In the genomic region with DNA sequence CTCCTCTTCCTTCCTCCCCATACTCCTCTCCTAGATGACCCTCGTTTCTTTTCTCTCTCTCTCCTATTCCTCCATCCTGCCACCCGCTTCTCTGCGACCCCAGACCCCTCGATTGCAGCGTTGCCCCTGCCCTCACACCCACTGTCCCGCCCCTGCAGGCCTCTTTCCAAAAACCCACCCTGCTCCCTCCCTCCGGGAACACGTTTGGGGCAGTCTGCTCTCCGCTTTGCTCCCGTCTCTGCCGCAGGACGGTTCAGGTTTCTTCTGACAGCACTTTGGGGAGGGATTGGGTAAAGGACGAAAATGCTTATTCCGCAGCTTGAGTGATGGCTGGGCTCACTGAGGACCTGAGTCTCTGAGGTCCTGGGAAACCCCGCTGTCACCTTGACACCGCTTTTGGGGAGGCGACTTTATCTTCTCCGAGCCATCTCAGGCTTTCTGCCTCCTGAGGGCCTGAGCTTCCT, we compare ENCODE assay signal across 1 cellular context.
A peak's percentile ranks its signal among the peaks of the same experiment; 100 is the strongest.
TF ChIP-seq lines count a peak whose summit lies in the region.

No MANE protein-coding gene starts in this region.

TF ChIP-seq in K562, 482 proteins besides CTCF, POLR2A, EP300 and RAD21 (continued from another document):
- TF ChIP-seq DPF2 (IDR thresholded peaks at IDR 0.05) = 0 out of 2 replicates have a peak, but pooled peaks have one; percentile 23
- peak; percentile 24; the same call in 1 of the 2 replicates for TF ChIP-seq C11orf30 (IDR thresholded peaks at IDR 0.05; ENCODE audit: low read depth)
- TF ChIP-seq HDAC2 (IDR thresholded peaks at IDR 0.05) = peak; percentile 58; the same call in 1 of the 2 replicates
- TF ChIP-seq ELF4 (CRISPR knock-in tag; IDR thresholded peaks at IDR 0.05) = peak; percentile 75; the same call in 1 of the 2 replicates
- 0 out of 4 replicates have a peak, but pooled peaks of 1 of the 2 experiments have one; percentile 14 for TF ChIP-seq TRIM24 (IDR thresholded peaks at IDR 0.05)
- TF ChIP-seq SREBF1 (IDR thresholded peaks at IDR 0.05; ENCODE audit: borderline replicate concordance, low read depth, low read length) = no peak
- TF ChIP-seq RUNX1 (IDR thresholded peaks at IDR 0.05; ENCODE audit: low read depth) = no peak
- TF ChIP-seq, protein P1, sequence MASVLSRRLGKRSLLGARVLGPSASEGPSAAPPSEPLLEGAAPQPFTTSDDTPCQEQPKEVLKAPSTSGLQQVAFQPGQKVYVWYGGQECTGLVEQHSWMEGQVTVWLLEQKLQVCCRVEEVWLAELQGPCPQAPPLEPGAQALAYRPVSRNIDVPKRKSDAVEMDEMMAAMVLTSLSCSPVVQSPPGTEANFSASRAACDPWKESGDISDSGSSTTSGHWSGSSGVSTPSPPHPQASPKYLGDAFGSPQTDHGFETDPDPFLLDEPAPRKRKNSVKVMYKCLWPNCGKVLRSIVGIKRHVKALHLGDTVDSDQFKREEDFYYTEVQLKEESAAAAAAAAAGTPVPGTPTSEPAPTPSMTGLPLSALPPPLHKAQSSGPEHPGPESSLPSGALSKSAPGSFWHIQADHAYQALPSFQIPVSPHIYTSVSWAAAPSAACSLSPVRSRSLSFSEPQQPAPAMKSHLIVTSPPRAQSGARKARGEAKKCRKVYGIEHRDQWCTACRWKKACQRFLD (CRISPR knock-in tag; IDR thresholded peaks at IDR 0.05) = 0 out of 2 replicates have a peak, but pooled peaks have one; percentile 9
- TF ChIP-seq SNIP1 (IDR thresholded peaks at IDR 0.05; ENCODE audit: low read depth) = 0 out of 2 replicates have a peak, but pooled peaks have one; percentile 34
- TF ChIP-seq TRIM28 (IDR thresholded peaks at IDR 0.05) = 0 out of 2 replicates have a peak, but pooled peaks have one; percentile 23
- peak; percentile 66; the same call in 1 of the 2 replicates for TF ChIP-seq MIER1 (IDR thresholded peaks at IDR 0.05; ENCODE audit: low read depth)
- TF ChIP-seq CBFB (CRISPR knock-in tag; IDR thresholded peaks at IDR 0.05) = 0 out of 2 replicates have a peak, but pooled peaks have one; percentile 43
- TF ChIP-seq ZFP1 (CRISPR knock-in tag; IDR thresholded peaks at IDR 0.05) = no peak
- TF ChIP-seq ARNT (IDR thresholded peaks at IDR 0.05) = peak in 1 of 2 experiments; percentile 41; a peak in 1 of 4 replicates
- TF ChIP-seq GABPB1 (CRISPR knock-in tag; IDR thresholded peaks at IDR 0.05) = no peak
- peak; percentile 26 for TF ChIP-seq MEIS2 (IDR thresholded peaks at IDR 0.05; ENCODE audit: partially characterized antibody)
- TF ChIP-seq PHB2 (IDR thresholded peaks at IDR 0.05; ENCODE audit: low read depth) = 0 out of 2 replicates have a peak, but pooled peaks have one; percentile 37
- TF ChIP-seq ZNF316 (IDR thresholded peaks at IDR 0.05) = peak; percentile 39; the same call in 1 of the 2 replicates
- TF ChIP-seq ZNF324 (CRISPR knock-in tag; IDR thresholded peaks at IDR 0.05) = no peak
- TF ChIP-seq RCOR1 (IDR thresholded peaks at IDR 0.05; ENCODE audit: borderline replicate concordance in 1 of 2, low read depth in 2 of 2, low read length in 2 of 2) = peak in 1 of 2 experiments; percentile 65; a peak in 1 of 4 replicates
- TF ChIP-seq ARID4B (CRISPR knock-in tag; IDR thresholded peaks at IDR 0.05) = 0 out of 2 replicates have a peak, but pooled peaks have one; percentile 61
